10 cellular contexts compared by ENCODE assay signal in genomic region chr9:131636593-131636992, GRCh38.
DNase-seq lines count a peak whose midpoint lies in the region; ATAC-seq and TF ChIP-seq lines count a peak whose summit lies in the region.
"Had no signal": no experiment of that assay in that cellular context is flagged by ENCODE, and none has a peak within 500 bp of the region (broad histone marks: within the 10 kb centered on the region; RNA-seq: fewer than 3 reads in every experiment).

No MANE protein-coding gene starts in this region.

- H3K4me1 Mint-ChIP-seq in nephron progenitor cell (peaks cover 71% of the 10 kb centered on the region), glutamatergic neuron (ENCODE audit: low read depth, unreplicated experiment) (peaks cover 38% of the 10 kb centered on the region)

- intact Hi-C loops in colonic mucosa (cut with DNase I), result no loop called here

- H3K4me2 ChIP-seq in BLaER1 treated with 17β-estradiol and CSF1 and Interleukin-3, amounts not matched to agents 10 nM and 100 nM, result peak overlapping the region in 7 of 11 experiments; percentile 73 to 83 (median 79); a peak in 13 of 22 replicates

- H3K9me3 Mint-ChIP-seq in nephron progenitor cell, result no peaks in the 10 kb centered on the region
- H3K9me3 Mint-ChIP-seq in glutamatergic neuron (ENCODE audit: unreplicated experiment), result peaks cover 6% of the 10 kb centered on the region

- H3K27ac Mint-ChIP-seq in nephron progenitor cell, result peak overlapping the region; percentile 66
- H3K27ac Mint-ChIP-seq in glutamatergic neuron (ENCODE audit: unreplicated experiment), result no peak overlapping the region

- H3K4me3 ChIP-seq in BLaER1 treated with 17β-estradiol and CSF1 and Interleukin-3, amounts not matched to agents 10 nM and 100 nM, result no peak overlapping the region
- no peak overlapping the region for H3K4me3 ChIP-seq in Peyer's patch
- no peak overlapping the region for H3K4me3 ChIP-seq in colonic mucosa

- ATAC-seq in GM19455 (IDR thresholded peaks at IDR 0.05; ENCODE audit: unreplicated experiment), result no peak

- peaks cover 0 to 26% (median 0%) of the 10 kb centered on the region in 11 experiments; a peak in 5 of 22 replicates for H4K20me1 ChIP-seq in BLaER1 treated with 17β-estradiol and CSF1 and Interleukin-3, amounts not matched to agents 10 nM and 100 nM

- H3K9me3 ChIP-seq in BLaER1 treated with 17β-estradiol and CSF1 and Interleukin-3, amounts not matched to agents 10 nM and 100 nM (replicated peaks in 1 of 11), result no peaks in the 10 kb centered on the region
- H3K9me3 ChIP-seq in Peyer's patch, result no peaks in the 10 kb centered on the region
- H3K9me3 ChIP-seq in colonic mucosa, result no peaks in the 10 kb centered on the region

- peaks cover 54 to 98% (median 86%) of the 10 kb centered on the region in 11 experiments for H3K36me3 ChIP-seq in BLaER1 treated with 17β-estradiol and CSF1 and Interleukin-3, amounts not matched to agents 10 nM and 100 nM
- H3K36me3 ChIP-seq in Peyer's patch, result peaks cover 0 to 34% (median 0%) of the 10 kb centered on the region in 3 donors
- H3K36me3 ChIP-seq in colonic mucosa, result no peaks in the 10 kb centered on the region

- DNase-seq in Peyer's patch, result no peak
- no peak for DNase-seq in colonic mucosa
- no peak for DNase-seq in nephron progenitor cell
- DNase-seq in NCI-H524 (lab: John Stamatoyannopoulos, UW), result no peak
- DNase-seq in glutamatergic neuron, result no peak
- no peak for DNase-seq in NCI-H345 treated with DMSO at 0.1 percent for 48 hours (lab: John Stamatoyannopoulos, UW; ENCODE audit: unreplicated experiment)
- DNase-seq: COR-L47, NCI-H748 treated with DMSO at 0.1 percent for 48 hours had no signal

- peaks cover 14 to 100% (median 70%) of the 10 kb centered on the region in 10 experiments for H3K4me1 ChIP-seq in BLaER1 treated with 17β-estradiol and CSF1 and Interleukin-3, amounts not matched to agents 10 nM and 100 nM
- H3K4me1 ChIP-seq in Peyer's patch (peaks cover 0 to 27% (median 1%) of the 10 kb centered on the region in 4 donors), colonic mucosa (peaks cover 26% of the 10 kb centered on the region)

- no peak overlapping the region for H3K4me3 Mint-ChIP-seq in nephron progenitor cell
- H3K4me3 Mint-ChIP-seq in glutamatergic neuron (ENCODE audit: unreplicated experiment), result no peak overlapping the region

- peak overlapping the region; percentile 72 to 94 (median 88) for H3K27ac ChIP-seq in BLaER1 treated with 17β-estradiol and CSF1 and Interleukin-3, amounts not matched to agents 10 nM and 100 nM
- peak overlapping the region in 3 of 4 donors; percentile 53 to 81 (median 73) for H3K27ac ChIP-seq in Peyer's patch
- H3K27ac ChIP-seq in colonic mucosa, result peak overlapping the region; percentile 89

- TF ChIP-seq CTCF in Peyer's patch (IDR thresholded peaks at IDR 0.05) (no peak), colonic mucosa (IDR thresholded peaks at IDR 0.05) (no peak), nephron progenitor cell (IDR thresholded peaks at IDR 0.05) (no peak), glutamatergic neuron (IDR thresholded peaks at IDR 0.05; ENCODE audit: partially characterized antibody, unreplicated experiment) (no peak)

- H3K27me3 ChIP-seq in BLaER1 treated with 17β-estradiol and CSF1 and Interleukin-3, amounts not matched to agents 10 nM and 100 nM, result no peaks in the 10 kb centered on the region
- no peaks in the 10 kb centered on the region for H3K27me3 ChIP-seq in Peyer's patch
- no peaks in the 10 kb centered on the region for H3K27me3 ChIP-seq in colonic mucosa

- no peak for TF ChIP-seq POLR2A in Peyer's patch (IDR thresholded peaks at IDR 0.05)

- H3K36me3 Mint-ChIP-seq in nephron progenitor cell (ENCODE audit: low read depth) (peaks cover 14% of the 10 kb centered on the region), glutamatergic neuron (ENCODE audit: unreplicated experiment) (peaks cover 4% of the 10 kb centered on the region)

- H3K9ac ChIP-seq in BLaER1 treated with 17β-estradiol and CSF1 and Interleukin-3, amounts not matched to agents 10 nM and 100 nM, result peak overlapping the region in 7 of 11 experiments; percentile 62 to 75 (median 68); a peak in 6 of 22 replicates
- H3K9ac ChIP-seq in colonic mucosa (ENCODE audit: low read depth in 2 of 2, low read length in 2 of 2), result no peak overlapping the region

- H3K27me3 Mint-ChIP-seq in nephron progenitor cell (ENCODE audit: low read depth, poor library complexity) (no peaks in the 10 kb centered on the region), glutamatergic neuron (ENCODE audit: unreplicated experiment) (peaks cover 1% of the 10 kb centered on the region)

Comparison
In these comparisons a context has a peak if more than half of its experiments do, and no peak if none do; other contexts are left out.
1. H3K9ac ChIP-seq: peak in BLaER1 treated with 17β-estradiol and CSF1 and Interleukin-3, amounts not matched to agents 10 nM and 100 nM (7 of 11); none in colonic mucosa (0 of 2).
2. Peak in every context shown above with its lines, with median percentiles within 50 percentile points of each other: H3K27ac ChIP-seq.